In genomic region chr2:109134741-109135571, GRCh38 we compare ENCODE assay signal across 14 cellular contexts. TPM values are rescaled to one million over a fixed set of nuclear protein-coding genes. Genes with fewer than 3 reads are reported as not detected.
DNase-seq lines count a peak whose midpoint lies in the region; ATAC-seq and TF ChIP-seq lines count a peak whose summit lies in the region.
"Had no signal": no experiment of that assay in that cellular context is flagged by ENCODE, and none has a peak within 500 bp of the region (broad histone marks: within the 10 kb centered on the region; RNA-seq: fewer than 3 reads in every experiment).

No MANE protein-coding gene starts in this region.

- WGBS in upper lobe of left lung, 2 donors, result 82 to 88% methylated on average over 12 to 15 of the region's 15 CpGs

- DNase-seq in D341Med (ENCODE audit: low spot score) (peak; percentile 58), left lobe of liver (ENCODE audit: low spot score) (peak; percentile 22), hippocampal formation (lab: John Stamatoyannopoulos, UW) (no peak), DMS79 (lab: John Stamatoyannopoulos, UW) (no peak), upper lobe of left lung (no peak), NCI-H2029 (lab: John Stamatoyannopoulos, UW) (no peak)
- DNase-seq: activated CD4-positive, alpha-beta T cell treated with anti-CD3 and anti-CD28 coated beads, Interleukin-2, amount 50 U/mL, for 1 hour; NCI-H526 treated with DMSO at 0.1 percent for 48 hours; stimulated activated CD4-positive, alpha-beta T cell treated with anti-CD3 and anti-CD28 coated beads, Interleukin-4, amount 100 ng/mL, for 24 hours had no signal

- H3K27me3 ChIP-seq in upper lobe of left lung, result peaks cover 0 to 4% (median under 1%) of the 10 kb centered on the region in 4 donors

- no peaks in the 10 kb centered on the region for H3K9me3 ChIP-seq in upper lobe of left lung
- H3K9me3 ChIP-seq: suprapubic skin had no signal

- peak; percentile 83 for ATAC-seq in GM19395 (IDR thresholded peaks at IDR 0.05; ENCODE audit: unreplicated experiment)
- peak; percentile 93 for ATAC-seq in HG03354 (IDR thresholded peaks at IDR 0.05; ENCODE audit: poor library complexity, severe bottlenecking, unreplicated experiment)
- ATAC-seq in left lobe of liver, result no peak
- no peak for ATAC-seq in upper lobe of left lung (ENCODE audit: low FRiP score in 2 of 2)

- no peak for TF ChIP-seq CTCF in upper lobe of left lung (IDR thresholded peaks at IDR 0.05)

- no peak overlapping the region for H3K4me3 ChIP-seq in upper lobe of left lung
- H3K4me3 ChIP-seq: suprapubic skin had no signal

- H3K36me3 ChIP-seq in upper lobe of left lung, result no peaks in the 10 kb centered on the region
- H3K36me3 ChIP-seq: suprapubic skin had no signal

- H3K27ac ChIP-seq in upper lobe of left lung, result no peak overlapping the region
- H3K27ac ChIP-seq: coronary artery, parathyroid adenoma, suprapubic skin had no signal

- no peak for TF ChIP-seq EP300 in upper lobe of left lung (IDR thresholded peaks at IDR 0.05)

- no peak for TF ChIP-seq POLR2A in upper lobe of left lung (IDR thresholded peaks at IDR 0.05)

- peaks cover 0 to 18% (median 4%) of the 10 kb centered on the region in 4 donors for H3K4me1 ChIP-seq in upper lobe of left lung

RNA-seq across cellular contexts. Expression of gene SH3RF3, which starts 6.0 kb away (rescaled TPM):
- total RNA-seq in left lobe of liver (1.1 TPM), upper lobe of left lung (10 to 100 TPM in 1 of 6 donors, 1 to 10 TPM in 5; 4.1 to 21.0 (median 8.0) TPM)

Comparison
In these comparisons a context has a peak if more than half of its experiments do, and no peak if none do; other contexts are left out.
1. DNase-seq: peak in D341Med (single experiment) and left lobe of liver (single experiment); none in hippocampal formation (0 of 2), DMS79 (single experiment), upper lobe of left lung (0 of 2) and NCI-H2029 (single experiment).
2. ATAC-seq: peak in GM19395 (single experiment) and HG03354 (single experiment); none in left lobe of liver (single experiment) and upper lobe of left lung (0 of 2).